20 cellular contexts compared by ENCODE assay signal in genomic region chr10:1007583-1007982, GRCh38. TPM values are rescaled to one million over a fixed set of nuclear protein-coding genes. Genes with fewer than 3 reads are reported as not detected.
DNase-seq lines count a peak whose midpoint lies in the region; ATAC-seq and TF ChIP-seq lines count a peak whose summit lies in the region.
"Had no signal": no experiment of that assay in that cellular context is flagged by ENCODE, and none has a peak within 500 bp of the region (broad histone marks: within the 10 kb centered on the region; RNA-seq: fewer than 3 reads in every experiment).

No MANE protein-coding gene starts in this region.

- no peak overlapping the region for H3K4me3 ChIP-seq in right atrium auricular region

- TF ChIP-seq CTCF in right atrium auricular region (IDR thresholded peaks at IDR 0.05) (no peak), glutamatergic neuron (IDR thresholded peaks at IDR 0.05; ENCODE audit: partially characterized antibody, unreplicated experiment) (no peak)

- H3K9me3 Mint-ChIP-seq in activated CD4-positive, alpha-beta T cell treated with anti-CD3 and anti-CD28 coated beads for 36 hours (ENCODE audit: low read depth), result no peaks in the 10 kb centered on the region
- peaks cover under 1% of the 10 kb centered on the region for H3K9me3 Mint-ChIP-seq in activated CD4-positive, alpha-beta T cell treated with anti-CD3 and anti-CD28 coated beads, Interleukin-2, amount 10 ng/mL, durations not matched to agents 7 days and 5 days
- H3K9me3 Mint-ChIP-seq in glutamatergic neuron (ENCODE audit: unreplicated experiment), result no peaks in the 10 kb centered on the region

- no peaks in the 10 kb centered on the region for H3K4me1 ChIP-seq in right atrium auricular region
- H3K4me1 ChIP-seq: Caco-2 had no signal

- CTCF ChIA-PET in activated CD4-positive, alpha-beta T cell treated with anti-CD3 and anti-CD28 coated beads for 36 hours (lab: Charles Lee), result no interaction called here
- CTCF ChIA-PET in activated CD4-positive, alpha-beta T cell treated with anti-CD3 and anti-CD28 coated beads, Interleukin-2, amount 10 ng/mL, durations not matched to agents 7 days and 5 days (lab: Charles Lee), result interaction anchor here (1.3 kb wide), 1 partner anchor 13 kb away, joined by 5 read pairs; no protein-coding TSS in a partner anchor

- H3K27me3 Mint-ChIP-seq in activated CD4-positive, alpha-beta T cell treated with anti-CD3 and anti-CD28 coated beads for 36 hours, result no peaks in the 10 kb centered on the region
- H3K27me3 Mint-ChIP-seq in activated CD4-positive, alpha-beta T cell treated with anti-CD3 and anti-CD28 coated beads, Interleukin-2, amount 10 ng/mL, durations not matched to agents 7 days and 5 days, result no peaks in the 10 kb centered on the region
- no peaks in the 10 kb centered on the region for H3K27me3 Mint-ChIP-seq in glutamatergic neuron (ENCODE audit: unreplicated experiment)
- H3K27me3 Mint-ChIP-seq: B cell had no signal

- H3K4me1 Mint-ChIP-seq in activated CD4-positive, alpha-beta T cell treated with anti-CD3 and anti-CD28 coated beads for 36 hours, result peaks cover 11% of the 10 kb centered on the region
- H3K4me1 Mint-ChIP-seq in activated CD4-positive, alpha-beta T cell treated with anti-CD3 and anti-CD28 coated beads, Interleukin-2, amount 10 ng/mL, durations not matched to agents 7 days and 5 days, result no peaks in the 10 kb centered on the region
- H3K4me1 Mint-ChIP-seq in glutamatergic neuron (ENCODE audit: low read depth, unreplicated experiment), result no peaks in the 10 kb centered on the region
- H3K4me1 Mint-ChIP-seq: B cell had no signal

- peaks cover 0 to 9% of the 10 kb centered on the region in 2 donors for H3K9me3 ChIP-seq in right atrium auricular region
- H3K9me3 ChIP-seq: Caco-2 had no signal

- H3K27ac ChIP-seq in right atrium auricular region, result no peak overlapping the region

- no peaks in the 10 kb centered on the region for H3K27me3 ChIP-seq in right atrium auricular region

- DNase-seq in activated CD4-positive, alpha-beta T cell treated with anti-CD3 and anti-CD28 coated beads for 36 hours, result no peak
- DNase-seq in activated CD4-positive, alpha-beta T cell treated with anti-CD3 and anti-CD28 coated beads, Interleukin-2, amount 10 ng/mL, durations not matched to agents 7 days and 5 days, result no peak
- DNase-seq in right atrium auricular region (ENCODE audit: low spot score), result peak; percentile 26
- no peak for DNase-seq in Right ventricle myocardium superior
- DNase-seq in glutamatergic neuron, result no peak
- peak; percentile 15 for DNase-seq in stimulated activated CD8-positive, alpha-beta memory T cell treated with anti-CD3 and anti-CD28 coated beads, Interleukin-4, amount 100 ng/mL, for 48 hours
- no peak for DNase-seq in stimulated activated CD4-positive, alpha-beta T cell treated with anti-CD3 and anti-CD28 coated beads, Interleukin-4, amount 100 ng/mL, for 4 hours
- DNase-seq: 8988T, GOT3, KBM-7, NCI-H1105 treated with DMSO at 0.1 percent for 48 hours, NCI-H1694 treated with DMSO at 0.1 percent for 48 hours, NCI-H2227 treated with DMSO at 0.1 percent for 48 hours, NCI-H510A treated with DMSO at 0.1 percent for 48 hours, NCI-H774 had no signal

- intact Hi-C loops in activated CD4-positive, alpha-beta T cell treated with anti-CD3 and anti-CD28 coated beads for 36 hours (cut with DNase I, micrococcal nuclease), result no loop called here
- intact Hi-C loops in Right ventricle myocardium superior (cut with DNase I), result no loop called here

- H3K4me3 Mint-ChIP-seq in activated CD4-positive, alpha-beta T cell treated with anti-CD3 and anti-CD28 coated beads for 36 hours, result no peak overlapping the region
- H3K4me3 Mint-ChIP-seq in activated CD4-positive, alpha-beta T cell treated with anti-CD3 and anti-CD28 coated beads, Interleukin-2, amount 10 ng/mL, durations not matched to agents 7 days and 5 days, result no peak overlapping the region
- no peak overlapping the region for H3K4me3 Mint-ChIP-seq in glutamatergic neuron (ENCODE audit: unreplicated experiment)
- H3K4me3 Mint-ChIP-seq: B cell had no signal

- peak overlapping the region; percentile 16 for H3K27ac Mint-ChIP-seq in activated CD4-positive, alpha-beta T cell treated with anti-CD3 and anti-CD28 coated beads for 36 hours
- H3K27ac Mint-ChIP-seq in activated CD4-positive, alpha-beta T cell treated with anti-CD3 and anti-CD28 coated beads, Interleukin-2, amount 10 ng/mL, durations not matched to agents 7 days and 5 days, result no peak overlapping the region
- peak overlapping the region; percentile 0 for H3K27ac Mint-ChIP-seq in glutamatergic neuron (ENCODE audit: unreplicated experiment)
- H3K27ac Mint-ChIP-seq: B cell had no signal

- ATAC-seq in activated CD4-positive, alpha-beta T cell treated with anti-CD3 and anti-CD28 coated beads for 36 hours, result no peak
- ATAC-seq in Right ventricle myocardium superior (ENCODE audit: poor library complexity), result no peak
- no peak for ATAC-seq in GM21619 (IDR thresholded peaks at IDR 0.05; ENCODE audit: unreplicated experiment)
- ATAC-seq: Right ventricle myocardium inferior had no signal

- peaks cover 98% of the 10 kb centered on the region for H3K36me3 ChIP-seq in right atrium auricular region

- H3K36me3 Mint-ChIP-seq in activated CD4-positive, alpha-beta T cell treated with anti-CD3 and anti-CD28 coated beads for 36 hours (ENCODE audit: low read depth), result peaks cover 78% of the 10 kb centered on the region
- peaks cover 66% of the 10 kb centered on the region for H3K36me3 Mint-ChIP-seq in activated CD4-positive, alpha-beta T cell treated with anti-CD3 and anti-CD28 coated beads, Interleukin-2, amount 10 ng/mL, durations not matched to agents 7 days and 5 days (ENCODE audit: low read depth)
- peaks cover 13% of the 10 kb centered on the region for H3K36me3 Mint-ChIP-seq in glutamatergic neuron (ENCODE audit: unreplicated experiment)

- POLR2A ChIA-PET in activated CD4-positive, alpha-beta T cell treated with anti-CD3 and anti-CD28 coated beads for 36 hours (lab: Charles Lee), result no interaction called here
- POLR2A ChIA-PET in activated CD4-positive, alpha-beta T cell treated with anti-CD3 and anti-CD28 coated beads, Interleukin-2, amount 10 ng/mL, durations not matched to agents 7 days and 5 days (lab: Charles Lee), result no interaction called here

RNA-seq across cellular contexts. Expression of gene IDI2, which starts 18.1 kb away (rescaled TPM):
- total RNA-seq in activated CD4-positive, alpha-beta T cell treated with anti-CD3 and anti-CD28 coated beads for 36 hours, result not detected
- not detected for total RNA-seq in activated CD4-positive, alpha-beta T cell treated with anti-CD3 and anti-CD28 coated beads, Interleukin-2, amount 10 ng/mL, durations not matched to agents 7 days and 5 days
- total RNA-seq in right atrium auricular region (under 1 TPM in 1 of 2 donors, not detected in 1; 0.24 TPM), Right ventricle myocardium superior (0.16 TPM), glutamatergic neuron (ENCODE audit: unreplicated experiment) (not detected)
- total RNA-seq: B cell, Caco-2, OCI-LY7 had no signal

RNA-seq across cellular contexts. Expression of gene GTPBP4, which starts 19.3 kb away (rescaled TPM):
- total RNA-seq in activated CD4-positive, alpha-beta T cell treated with anti-CD3 and anti-CD28 coated beads for 36 hours, result 100 to 1,000 TPM; 109 to 116 TPM
- total RNA-seq in activated CD4-positive, alpha-beta T cell treated with anti-CD3 and anti-CD28 coated beads, Interleukin-2, amount 10 ng/mL, durations not matched to agents 7 days and 5 days, result 10 to 100 TPM; 53.2 to 63.2 TPM
- total RNA-seq in right atrium auricular region (10 to 100 TPM; 14.4 to 14.6 TPM), Right ventricle myocardium superior (24.7 TPM), glutamatergic neuron (ENCODE audit: unreplicated experiment) (45.4 TPM)

RNA-seq across cellular contexts. Expression of gene IDI1, which starts 41.3 kb away (rescaled TPM):
- 10 to 100 TPM; 40.4 to 66.0 TPM for total RNA-seq in activated CD4-positive, alpha-beta T cell treated with anti-CD3 and anti-CD28 coated beads for 36 hours
- 10 to 100 TPM; 44.6 to 47.1 TPM for total RNA-seq in activated CD4-positive, alpha-beta T cell treated with anti-CD3 and anti-CD28 coated beads, Interleukin-2, amount 10 ng/mL, durations not matched to agents 7 days and 5 days
- 10 to 100 TPM; 16.7 to 24.3 TPM for total RNA-seq in right atrium auricular region
- 13.0 TPM for total RNA-seq in Right ventricle myocardium superior
- total RNA-seq in glutamatergic neuron (ENCODE audit: unreplicated experiment), result 103 TPM

RNA-seq across cellular contexts. Expression of gene WDR37, which starts 48.6 kb away (rescaled TPM):
- total RNA-seq in activated CD4-positive, alpha-beta T cell treated with anti-CD3 and anti-CD28 coated beads for 36 hours, result 10 to 100 TPM; 16.3 to 16.8 TPM
- 10 to 100 TPM; 31.9 to 35.0 TPM for total RNA-seq in activated CD4-positive, alpha-beta T cell treated with anti-CD3 and anti-CD28 coated beads, Interleukin-2, amount 10 ng/mL, durations not matched to agents 7 days and 5 days
- total RNA-seq in right atrium auricular region (10 to 100 TPM; 19.4 to 20.2 TPM), Right ventricle myocardium superior (28.0 TPM), glutamatergic neuron (ENCODE audit: unreplicated experiment) (27.8 TPM)

Comparison
In these comparisons a context has a peak if more than half of its experiments do, and no peak if none do; other contexts are left out.
1. DNase-seq: peak in right atrium auricular region (single experiment) and stimulated activated CD8-positive, alpha-beta memory T cell treated with anti-CD3 and anti-CD28 coated beads, Interleukin-4, amount 100 ng/mL, for 48 hours (single experiment); none in activated CD4-positive, alpha-beta T cell treated with anti-CD3 and anti-CD28 coated beads for 36 hours (single experiment), activated CD4-positive, alpha-beta T cell treated with anti-CD3 and anti-CD28 coated beads, Interleukin-2, amount 10 ng/mL, durations not matched to agents 7 days and 5 days (single experiment), Right ventricle myocardium superior (single experiment), glutamatergic neuron (single experiment) and stimulated activated CD4-positive, alpha-beta T cell treated with anti-CD3 and anti-CD28 coated beads, Interleukin-4, amount 100 ng/mL, for 4 hours (0 of 2).